ENCODE assay signal across 22 cellular contexts in genomic region chr7:129886184-129886817, GRCh38.
DNase-seq lines count a peak whose midpoint lies in the region; ATAC-seq and TF ChIP-seq lines count a peak whose summit lies in the region.
"Had no signal": no experiment of that assay in that cellular context is flagged by ENCODE, and none has a peak within 500 bp of the region (broad histone marks: within the 10 kb centered on the region; RNA-seq: fewer than 3 reads in every experiment).

No MANE protein-coding gene starts in this region.

- H3K4me3 ChIP-seq in adrenal gland (no peak overlapping the region), left ventricle myocardium inferior (no peak overlapping the region), psoas muscle (no peak overlapping the region)
- H3K4me3 ChIP-seq: dorsolateral prefrontal cortex, left lung had no signal

- TF ChIP-seq CTCF in adrenal gland (IDR thresholded peaks at IDR 0.05) (no peak), left ventricle myocardium inferior (IDR thresholded peaks at IDR 0.05; ENCODE audit: borderline replicate concordance) (no peak), psoas muscle (IDR thresholded peaks at IDR 0.05) (no peak)

- 32 to 50% (median 41%) methylated on average over 3 of the region's 3 CpGs for WGBS in adrenal gland, 4 donors
- WGBS in psoas muscle, 3 donors: 50 to 62% (median 53%) methylated on average over 3 of the region's 3 CpGs

- H3K9me3 ChIP-seq in adrenal gland (replicated peaks in 1 of 3) (no peaks in the 10 kb centered on the region), left ventricle myocardium inferior (replicated peaks) (no peaks in the 10 kb centered on the region), psoas muscle (no peaks in the 10 kb centered on the region)
- H3K9me3 ChIP-seq: left lung had no signal

- H3K4me1 ChIP-seq in adrenal gland (replicated peaks in 1 of 2): peaks cover 23 to 54% of the 10 kb centered on the region in 2 donors
- H3K4me1 ChIP-seq in left ventricle myocardium inferior: peaks cover 56% of the 10 kb centered on the region
- H3K4me1 ChIP-seq in psoas muscle: peaks cover 38% of the 10 kb centered on the region

- in situ Hi-C loops in G401 (cut with HindIII; ENCODE audit: low sequenced_read_pairs): no loop called here

- no peak for TF ChIP-seq POLR2A in adrenal gland (IDR thresholded peaks at IDR 0.05)

- peaks cover 0 to 6% of the 10 kb centered on the region in 2 donors for H3K36me3 ChIP-seq in adrenal gland (replicated peaks in 1 of 2)
- peaks cover 4% of the 10 kb centered on the region for H3K36me3 ChIP-seq in left ventricle myocardium inferior
- peaks cover 0 to 10% of the 10 kb centered on the region in 2 donors for H3K36me3 ChIP-seq in psoas muscle (ENCODE audit: insufficient read depth in 1 of 2, low read depth in 1 of 2)

- H3K27me3 ChIP-seq in adrenal gland (no peaks in the 10 kb centered on the region), left ventricle myocardium inferior (ENCODE audit: low read depth) (no peaks in the 10 kb centered on the region), psoas muscle (ENCODE audit: insufficient read depth in 3 of 3, low read length in 2 of 3) (no peaks in the 10 kb centered on the region)
- H3K27me3 ChIP-seq: dorsolateral prefrontal cortex, left lung had no signal

- ATAC-seq in psoas muscle: peak in 3 of 4 donors; percentile 33 to 49 (median 36)
- no peak for ATAC-seq in GM19397 (IDR thresholded peaks at IDR 0.05; ENCODE audit: unreplicated experiment)
- ATAC-seq: activated CD4-positive, CD25-positive, alpha-beta regulatory T cell treated with anti-CD3 and anti-CD28 coated beads, Interleukin-2, amount 50 U/mL, for 24 hours; left lung had no signal

- H3K27ac ChIP-seq in adrenal gland (peak overlapping the region in 4 of 5 donors; percentile 44 to 58 (median 57)), left ventricle myocardium inferior (replicated peaks) (peak overlapping the region; percentile 66), psoas muscle (peak overlapping the region; percentile 5)
- H3K27ac ChIP-seq: dorsolateral prefrontal cortex, epithelial cell of prostate, left lung had no signal

- DNase-seq in G401 (ENCODE audit: low spot score) (peak; percentile 36), adrenal gland (no peak), left ventricle myocardium inferior (no peak), psoas muscle (no peak), islet precursor cell (no peak), NCI-H1436 treated with DMSO at 0.1 percent for 48 hours (lab: John Stamatoyannopoulos, UW) (no peak), SKM-1 treated with dmso at 0.1 percent for 144 hours (lab: John Stamatoyannopoulos, UW; ENCODE audit: unreplicated experiment) (no peak)
- DNase-seq: activated naive CD8-positive, alpha-beta T cell treated with anti-CD3 and anti-CD28 coated beads, Interleukin-2, amount 10 ng/mL, durations not matched to agents 7 days and 5 days; activated T-cell treated with anti-CD3 and anti-CD28 coated beads, Interleukin-2, amount 50 U/mL, for 48 hours; CD4-positive, alpha-beta T cell; DMS79; dorsolateral prefrontal cortex; foreskin melanocyte; KG1; left lung; NCI-H2029; NK-92 treated with Interleukin-12 subunit alpha and Interleukin-12 subunit beta, amount 100 ng/mL, for 24 hours; stimulated activated CD4-positive, alpha-beta T cell treated with anti-CD3 and anti-CD28 coated beads, Interleukin-4, amount 100 ng/mL, for 4 hours; T1000 had no signal

- intact Hi-C loops in adrenal gland (cut with DNase I) (no loop called here), left ventricle myocardium inferior (cut with micrococcal nuclease) (no loop called here), psoas muscle (cut with DNase I) (no loop called here)

Comparison
In these comparisons a context has a peak if more than half of its experiments do, and no peak if none do; other contexts are left out.
1. H3K27ac ChIP-seq: peak in every context shown above with its lines; median percentile 66 in left ventricle myocardium inferior; 57 in adrenal gland; 5 in psoas muscle.